ENCODE assay signal across 8 cellular contexts in the genomic region with DNA sequence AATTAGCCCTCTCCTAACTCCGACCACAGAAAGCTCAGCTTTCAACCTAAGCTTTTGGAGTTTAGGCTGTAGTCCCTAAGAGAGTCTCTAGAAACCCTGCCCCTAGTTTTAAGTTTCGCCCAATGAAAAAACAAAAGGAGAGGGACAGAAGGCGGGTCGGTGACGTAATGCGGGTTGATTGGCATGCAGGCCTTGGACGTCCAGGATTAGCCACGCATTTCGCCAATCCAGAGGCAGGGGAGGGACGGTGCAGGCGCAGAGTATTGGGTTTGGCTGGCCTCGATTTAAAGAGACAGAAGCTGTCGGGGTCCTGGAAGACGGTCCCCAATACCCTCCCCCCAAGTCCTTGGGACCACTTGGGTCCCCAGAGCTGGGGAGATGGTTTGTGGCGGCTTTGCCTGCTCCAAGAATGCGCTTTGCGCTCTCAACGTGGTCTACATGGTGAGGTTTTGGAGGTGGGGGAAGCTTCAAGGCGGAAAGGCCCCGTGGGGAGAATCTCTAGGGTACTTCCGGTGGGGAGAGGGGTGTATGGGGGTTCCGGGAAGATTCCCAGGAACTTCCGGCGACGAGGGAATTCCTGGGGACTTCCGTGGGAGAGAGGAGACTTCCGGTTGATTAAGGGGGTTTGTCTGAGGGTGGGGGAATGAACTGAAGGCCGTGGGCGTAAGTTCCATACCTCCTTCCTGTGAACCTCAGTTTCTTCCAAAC. TPM values are rescaled to one million over a fixed set of nuclear protein-coding genes. Genes with fewer than 3 reads are reported as not detected.
A peak's percentile ranks its signal among the peaks of the same experiment; 100 is the strongest.
DNase-seq lines count a peak whose midpoint lies in the region; ATAC-seq, FAIRE-seq and TF ChIP-seq lines count a peak whose summit lies in the region.

Gene TSPAN31 (plus strand): TSS at position 263 of the 708 bp plus-strand sequence. CDS start 116 bp downstream, at position 379.

- TF ChIP-seq CTCF in H1 (IDR thresholded peaks at IDR 0.05; ENCODE audit: control extremely low read depth in 1 of 3, insufficient read depth in 1 of 3, low read depth in 1 of 3, low read length in 3 of 3) = no peak

- POLR2A ChIA-PET in H1 (lab: Charles Lee; ENCODE audit: partially characterized antibody) = interaction anchor here (0.7 to 4.4 kb wide), 30 partner anchors 8 to 515 kb away, joined by 3 to 35 read pairs (median 4); partner anchors contain the start of genes ARHGEF25, CYP27B1, DCTN2 and EEF1AKMT3

- peak; percentile 72 for ATAC-seq in GM21390 (IDR thresholded peaks at IDR 0.05; ENCODE audit: unreplicated experiment)
- ATAC-seq in activated CD8-positive, alpha-beta memory T cell treated with anti-CD3 and anti-CD28 coated beads, Interleukin-2, amount 10 ng/mL, durations not matched to agents 7 days and 5 days = peak; percentile 83

- H3K9ac ChIP-seq in NT2/D1 (ENCODE audit: insufficient read length, low read depth) (peak within 1 kb of the TSS; percentile 74), H1 (replicated peaks in 1 of 4; ENCODE audit: extremely low read depth in 1 of 4, low read depth in 3 of 4, low read length in 3 of 4) (peak within 1 kb of the TSS; percentile 45 to 88 (median 84))

- peak within 1 kb of the TSS; percentile 94; the same call in 1 of the 2 replicates for H4K8ac ChIP-seq in H1 (ENCODE audit: extremely low read depth, insufficient read depth, low read length)

- H3K36me3 ChIP-seq in NT2/D1 (ENCODE audit: insufficient read depth, insufficient read length, low read length) (peaks cover 41% of the 10 kb centered on the region), H1 (ENCODE audit: control insufficient read depth in 2 of 4, insufficient read depth in 4 of 4, low read length in 3 of 4) (peaks cover 18 to 39% (median 29%) of the 10 kb centered on the region in 4 experiments)

- no peak within 1 kb of the TSS for H3K14ac ChIP-seq in H1 (ENCODE audit: insufficient read length)

- H2BK5ac ChIP-seq in H1 (ENCODE audit: low read depth, low read length) = peak within 1 kb of the TSS; percentile 76

- peak within 1 kb of the TSS; percentile 31; the same call in 1 of the 2 replicates for H2AFZ ChIP-seq in H1 (ENCODE audit: low read length)

- no peaks in the 10 kb centered on the region for H3K9me3 Mint-ChIP-seq in activated CD8-positive, alpha-beta memory T cell treated with anti-CD3 and anti-CD28 coated beads, Interleukin-2, amount 10 ng/mL, durations not matched to agents 7 days and 5 days (ENCODE audit: low read depth)

- no peaks in the 10 kb centered on the region for H3K27me3 Mint-ChIP-seq in activated CD8-positive, alpha-beta memory T cell treated with anti-CD3 and anti-CD28 coated beads, Interleukin-2, amount 10 ng/mL, durations not matched to agents 7 days and 5 days

- H3K4me3 Mint-ChIP-seq in activated CD8-positive, alpha-beta memory T cell treated with anti-CD3 and anti-CD28 coated beads, Interleukin-2, amount 10 ng/mL, durations not matched to agents 7 days and 5 days = peak within 1 kb of the TSS; percentile 85

- TF ChIP-seq POLR2A in H1 (IDR thresholded peaks at IDR 0.05; ENCODE audit: control extremely low read depth in 1 of 2, low read depth in 2 of 2, low read length in 2 of 2) = peak; percentile 85 to 95

- peak within 1 kb of the TSS; percentile 84 for H4K91ac ChIP-seq in H1 (replicated peaks; ENCODE audit: insufficient read length, low read length)

- H3K23me2 ChIP-seq in H1 (ENCODE audit: low read depth, low read length) = peaks cover 4% of the 10 kb centered on the region

- no peak within 1 kb of the TSS for H3K56ac ChIP-seq in H1 (replicated peaks; ENCODE audit: insufficient read length, low read depth, low read length)

- H3K9me3 ChIP-seq in NT2/D1 (ENCODE audit: insufficient read depth, low read length) (no peaks in the 10 kb centered on the region), H1 (ENCODE audit: insufficient read depth in 2 of 2, low read depth in 1 of 2, low read length in 1 of 2) (no peaks in the 10 kb centered on the region)

- no peak within 1 kb of the TSS for H2BK20ac ChIP-seq in H1 (ENCODE audit: low read length)

- H3K27me3 ChIP-seq in NT2/D1 (ENCODE audit: insufficient read depth, insufficient read length) (peaks cover 20% of the 10 kb centered on the region), H1 (replicated peaks in 1 of 4; ENCODE audit: control insufficient read depth in 3 of 4, extremely low read depth in 1 of 4, insufficient read depth in 3 of 4, low read length in 3 of 4) (peaks cover 6 to 21% (median 17%) of the 10 kb centered on the region in 4 experiments)

- peak within 1 kb of the TSS; percentile 100 for H3K18ac ChIP-seq in H1 (ENCODE audit: extremely low read depth, low read length)

- H3K79me2 ChIP-seq in H1 (ENCODE audit: control insufficient read depth in 1 of 2, insufficient read depth in 2 of 2, low read length in 2 of 2) = no peaks in the 10 kb centered on the region

- H4K20me1 ChIP-seq in H1 (replicated peaks in 1 of 2; ENCODE audit: control insufficient read depth in 1 of 2, insufficient read depth in 2 of 2, low read length in 2 of 2) = peaks cover 0 to 2% of the 10 kb centered on the region in 2 experiments

- peak within 1 kb of the TSS; percentile 89 for H3K27ac ChIP-seq in H1 (ENCODE audit: low read depth, low read length)

- H3K23ac ChIP-seq in H1 (ENCODE audit: insufficient read length) = no peak within 1 kb of the TSS

- H3K36me3 Mint-ChIP-seq in activated CD8-positive, alpha-beta memory T cell treated with anti-CD3 and anti-CD28 coated beads, Interleukin-2, amount 10 ng/mL, durations not matched to agents 7 days and 5 days = peaks cover 15% of the 10 kb centered on the region

- peaks cover 3% of the 10 kb centered on the region for H3K4me1 ChIP-seq in NT2/D1 (ENCODE audit: insufficient read depth, insufficient read length)
- peaks cover 0 to 5% (median 4%) of the 10 kb centered on the region in 4 experiments; a peak in 5 of 7 replicates for H3K4me1 ChIP-seq in H1 (replicated peaks in 1 of 4; ENCODE audit: control insufficient read depth in 3 of 4, insufficient read depth in 4 of 4, low read length in 3 of 4)

- peak; percentile 98 for DNase-seq in COR-L47 (lab: John Stamatoyannopoulos, UW)
- DNase-seq in HUDEP-2 (lab: John Stamatoyannopoulos, UW; ENCODE audit: unreplicated experiment in 76 of 76) = peak in 75 of 76 experiments; percentile 60 to 96 (median 90)
- DNase-seq in NT2/D1 (ENCODE audit: low read depth, low spot score) = peak; percentile 97
- DNase-seq in activated CD8-positive, alpha-beta memory T cell treated with anti-CD3 and anti-CD28 coated beads, Interleukin-2, amount 10 ng/mL, durations not matched to agents 7 days and 5 days = peak; percentile 98
- peak; percentile 91 for DNase-seq in H1 (ENCODE audit: low read depth in 1 of 2, low spot score in 2 of 2)
- DNase-seq in medulla oblongata (ENCODE audit: extremely low spot score) = peak; percentile 99
- peak; percentile 90 to 95 (median 94) for DNase-seq in stimulated activated CD4-positive, alpha-beta T cell treated with anti-CD3 and anti-CD28 coated beads, TNF-alpha, amount 100 ng/mL, for 48 hours (ENCODE audit: low read depth in 3 of 3)

- peak within 1 kb of the TSS; percentile 91 to 97 for H3K4me2 ChIP-seq in H1 (ENCODE audit: insufficient read depth in 1 of 2, low read depth in 2 of 2, low read length in 2 of 2)

- TF ChIP-seq RAD21 in H1 (IDR thresholded peaks at IDR 0.05 in 1 of 2, conservative IDR thresholded peaks at IDR 0.05 in 1 of 2; ENCODE audit: low read depth in 2 of 2, low read length in 2 of 2) = no peak

- WGBS in H1 (ENCODE audit: extremely low coverage in 1 of 2, insufficient coverage in 1 of 2, insufficient read length in 1 of 2, insufficient replicate concordance in 2 of 2, low coverage in 1 of 2, low lambda C conversion rate in 2 of 2, missing lambda C conversion rate in 1 of 2), 2 experiments = 3% methylated on average over 29 of the region's 29 CpGs; no CpG with 5 or more reads in 1 of the 2 experiments

- H4K5ac ChIP-seq in H1 (ENCODE audit: insufficient read length, low read depth, low read length) = peak within 1 kb of the TSS; percentile 96

- H2BK15ac ChIP-seq in H1 (ENCODE audit: low read length) = peak within 1 kb of the TSS; percentile 53; the same call in 1 of the 2 replicates

- peaks cover 49% of the 10 kb centered on the region for H3K4me1 Mint-ChIP-seq in activated CD8-positive, alpha-beta memory T cell treated with anti-CD3 and anti-CD28 coated beads, Interleukin-2, amount 10 ng/mL, durations not matched to agents 7 days and 5 days

- no peak; a peak in 1 of 3 replicates for TF ChIP-seq EP300 in H1 (IDR thresholded peaks at IDR 0.05; ENCODE audit: borderline replicate concordance in 1 of 2, low read depth in 2 of 2, low read length in 2 of 2)

- FAIRE-seq in H1 (lab: Jason Lieb, UNC) = peak; percentile 68

- CTCF ChIA-PET in activated CD8-positive, alpha-beta memory T cell treated with anti-CD3 and anti-CD28 coated beads, Interleukin-2, amount 10 ng/mL, durations not matched to agents 7 days and 5 days (lab: Charles Lee) = interaction anchor here (1.2 to 2.2 kb wide), 6 partner anchors 9 to 281 kb away, joined by 3 to 17 read pairs (median 6); no protein-coding TSS in a partner anchor
- CTCF ChIA-PET in H1 (lab: Charles Lee; ENCODE audit: partially characterized antibody) = interaction anchor here (1.0 to 2.0 kb wide), 9 partner anchors 8 to 161 kb away, joined by 3 to 7 read pairs (median 5); partner anchors contain the start of gene TSFM

- H3K27ac Mint-ChIP-seq in activated CD8-positive, alpha-beta memory T cell treated with anti-CD3 and anti-CD28 coated beads, Interleukin-2, amount 10 ng/mL, durations not matched to agents 7 days and 5 days = peak within 1 kb of the TSS; percentile 95

- H3K79me1 ChIP-seq in H1 (ENCODE audit: low read depth, low read length) = peaks cover 6% of the 10 kb centered on the region

- H3K4ac ChIP-seq in H1 (replicated peaks; ENCODE audit: insufficient read length, low read depth, low read length) = peak within 1 kb of the TSS; percentile 89

- H3K4me3 ChIP-seq in NT2/D1 (ENCODE audit: insufficient read length, low read depth) (peak within 1 kb of the TSS; percentile 76), H1 (ENCODE audit: extremely low read depth in 1 of 4, insufficient read depth in 2 of 4, low read depth in 3 of 4, low read length in 4 of 4) (peak within 1 kb of the TSS; percentile 66 to 85 (median 74))

- peak within 1 kb of the TSS; percentile 27; the same call in 1 of the 2 replicates for H2AK5ac ChIP-seq in H1 (ENCODE audit: low read depth, low read length)

- H2BK120ac ChIP-seq in H1 (replicated peaks; ENCODE audit: low read depth, low read length) = peak within 1 kb of the TSS; percentile 39

- H2BK12ac ChIP-seq in H1 (ENCODE audit: low read depth, low read length) = peak within 1 kb of the TSS; percentile 92

RNA-seq across cellular contexts. Expression of gene TSPAN31, which starts in this region (rescaled TPM):
- 10 to 100 TPM in 1 of 2 experiments, 1 to 10 TPM in 1; 10.0 to 19.4 TPM for total RNA-seq in activated CD8-positive, alpha-beta memory T cell treated with anti-CD3 and anti-CD28 coated beads, Interleukin-2, amount 10 ng/mL, durations not matched to agents 7 days and 5 days
- 15.2 and 15.8 TPM in 2 replicates for total RNA-seq in H1 (2021; fragmentation: NEBNext Ultra II Directional; extraction: Animal tissue kit (Norgen Biotek cat#: 25700))
- polyA plus RNA-seq in H1 (2011; rRNA removed) = 23.3 and 31.4 TPM in 2 replicates
- 22.7 TPM for polyA plus RNA-seq in H1 (2011; cell fraction: cytosol; rRNA removed)
- 12.1 TPM for polyA plus RNA-seq in H1 (2011; cell fraction: nucleus; rRNA removed)
- polyA plus RNA-seq in H1 (2012, experiment 1 of 2) = 14.1 to 22.6 TPM (median 19.5 TPM) in 4 replicates
- 20.3 TPM for polyA plus RNA-seq in H1 (2012, experiment 2 of 2)
- 15.8 TPM for polyA plus RNA-seq in H1 (2013, experiment 1 of 2)
- polyA plus RNA-seq in H1 (2013, experiment 2 of 2) = 17.6 TPM
- polyA minus RNA-seq in H1 (2011; rRNA and poly(A)+ RNA removed) = 26.3 and 33.9 TPM in 2 replicates
- 11.2 TPM for polyA minus RNA-seq in H1 (2011; cell fraction: cytosol; rRNA and poly(A)+ RNA removed)
- polyA minus RNA-seq in H1 (2011; cell fraction: nucleus; rRNA and poly(A)+ RNA removed) = 15.2 TPM

Comparison
In these comparisons a context has a peak if more than half of its experiments do, and no peak if none do; other contexts are left out.
1. Peak in every context shown above with its lines: DNase-seq, ATAC-seq, H3K4me3 ChIP-seq and H3K27ac ChIP-seq.